11 cellular contexts compared by ENCODE assay signal in genomic region chr22:32775957-32776356, GRCh38. TPM values are rescaled to one million over a fixed set of nuclear protein-coding genes. Genes with fewer than 3 reads are reported as not detected.
A peak's percentile ranks its signal among the peaks of the same experiment; 100 is the strongest.
DNase-seq lines count a peak whose midpoint lies in the region; FAIRE-seq and TF ChIP-seq lines count a peak whose summit lies in the region.
"Had no signal": no experiment of that assay in that cellular context is flagged by ENCODE, and none has a peak within 500 bp of the region (broad histone marks: within the 10 kb centered on the region; RNA-seq: fewer than 3 reads in every experiment).

No MANE protein-coding gene starts in this region.

- peaks cover 0 to 2% of the 10 kb centered on the region in 2 experiments for H4K20me1 ChIP-seq in H1 (replicated peaks in 1 of 2; ENCODE audit: control insufficient read depth in 1 of 2, insufficient read depth in 2 of 2, low read length in 2 of 2)

- WGBS in H1 (ENCODE audit: extremely low coverage in 1 of 2, insufficient coverage in 1 of 2, insufficient read length in 1 of 2, insufficient replicate concordance in 2 of 2, low coverage in 1 of 2, low lambda C conversion rate in 2 of 2, missing lambda C conversion rate in 1 of 2), 2 experiments, result 78% methylated on average over 6 of the region's 6 CpGs; no CpG with 5 or more reads in 1 of the 2 experiments
- WGBS in suprapubic skin, result 86% methylated on average over 6 of the region's 6 CpGs

- H3K23ac ChIP-seq in H1 (ENCODE audit: insufficient read length), result no peak overlapping the region

- no peak overlapping the region for H3K4me2 ChIP-seq in H1 (ENCODE audit: insufficient read depth in 1 of 2, low read depth in 2 of 2, low read length in 2 of 2)

- H3K9me3 ChIP-seq in breast epithelium, result no peaks in the 10 kb centered on the region
- no peaks in the 10 kb centered on the region for H3K9me3 ChIP-seq in H1 (ENCODE audit: insufficient read depth in 2 of 2, low read depth in 1 of 2, low read length in 1 of 2)
- H3K9me3 ChIP-seq in suprapubic skin, result no peaks in the 10 kb centered on the region

- H3K4me3 ChIP-seq in breast epithelium (no peak overlapping the region), NB4 (ENCODE audit: low read depth, low read length) (no peak overlapping the region), H1 (ENCODE audit: extremely low read depth in 1 of 4, insufficient read depth in 2 of 4, low read depth in 3 of 4, low read length in 4 of 4) (no peak overlapping the region), retinal pigment epithelial cell (ENCODE audit: low read length) (no peak overlapping the region), suprapubic skin (no peak overlapping the region)
- H3K4me3 ChIP-seq: dorsolateral prefrontal cortex had no signal

- no peak overlapping the region for H3K56ac ChIP-seq in H1 (replicated peaks; ENCODE audit: insufficient read length, low read depth, low read length)

- H4K5ac ChIP-seq in H1 (ENCODE audit: insufficient read length, low read depth, low read length), result no peak overlapping the region

- no peak overlapping the region for H3K27ac ChIP-seq in breast epithelium
- H3K27ac ChIP-seq in H1 (ENCODE audit: low read depth, low read length), result no peak overlapping the region
- H3K27ac ChIP-seq in suprapubic skin, result no peak overlapping the region
- H3K27ac ChIP-seq: dorsolateral prefrontal cortex had no signal

- H3K27ac Mint-ChIP-seq in MCF 10A (ENCODE audit: low read depth, unreplicated experiment), result no peak overlapping the region
- no peak overlapping the region for H3K27ac Mint-ChIP-seq in activated naive CD4-positive, alpha-beta T cell treated with anti-CD3 and anti-CD28 coated beads, Interleukin-2, amount 10 ng/mL, durations not matched to agents 7 days and 5 days
- H3K27ac Mint-ChIP-seq: CD8-positive, alpha-beta T cell had no signal

- H3K36me3 Mint-ChIP-seq in MCF 10A (ENCODE audit: insufficient read depth, unreplicated experiment), result no peaks in the 10 kb centered on the region
- no peaks in the 10 kb centered on the region for H3K36me3 Mint-ChIP-seq in activated naive CD4-positive, alpha-beta T cell treated with anti-CD3 and anti-CD28 coated beads, Interleukin-2, amount 10 ng/mL, durations not matched to agents 7 days and 5 days
- H3K36me3 Mint-ChIP-seq: CD8-positive, alpha-beta T cell had no signal

- POLR2A ChIA-PET in MCF 10A (lab: Yijun Ruan, JAX) (no interaction called here), H1 (lab: Charles Lee; ENCODE audit: partially characterized antibody) (interaction anchor here (0.6 kb wide), 1 partner anchor 42 kb away, joined by 3 read pairs; no protein-coding TSS in a partner anchor)

- no peak overlapping the region for H3K14ac ChIP-seq in H1 (ENCODE audit: insufficient read length)

- no peak for FAIRE-seq in H1 (lab: Jason Lieb, UNC)

- H3K27me3 ChIP-seq in breast epithelium (no peaks in the 10 kb centered on the region), H1 (replicated peaks in 1 of 4; ENCODE audit: control insufficient read depth in 3 of 4, extremely low read depth in 1 of 4, insufficient read depth in 3 of 4, low read length in 3 of 4) (no peaks in the 10 kb centered on the region), suprapubic skin (no peaks in the 10 kb centered on the region)
- H3K27me3 ChIP-seq: dorsolateral prefrontal cortex had no signal

- no peak overlapping the region for H2AK5ac ChIP-seq in H1 (ENCODE audit: low read depth, low read length)

- CTCF ChIA-PET in MCF 10A (lab: Yijun Ruan, JAX), result interaction anchor here (0.6 to 2.6 kb wide), 2 partner anchors 11 to 21 kb away, joined by 4 to 15 read pairs; no protein-coding TSS in a partner anchor
- CTCF ChIA-PET in H1 (lab: Charles Lee; ENCODE audit: partially characterized antibody), result interaction anchor here (0.6 to 3.5 kb wide), 19 partner anchors 10 to 259 kb away, joined by 3 to 47 read pairs (median 4); no protein-coding TSS in a partner anchor
- CTCF ChIA-PET in activated naive CD4-positive, alpha-beta T cell treated with anti-CD3 and anti-CD28 coated beads, Interleukin-2, amount 10 ng/mL, durations not matched to agents 7 days and 5 days (lab: Charles Lee), result no interaction called here

- no peak overlapping the region for H2AFZ ChIP-seq in H1 (ENCODE audit: low read length)

- no peak overlapping the region for H2BK12ac ChIP-seq in H1 (ENCODE audit: low read depth, low read length)

- H3K9ac ChIP-seq in H1 (replicated peaks in 1 of 4; ENCODE audit: extremely low read depth in 1 of 4, low read depth in 3 of 4, low read length in 3 of 4), result no peak overlapping the region

- no peak overlapping the region for H3K4ac ChIP-seq in H1 (replicated peaks; ENCODE audit: insufficient read length, low read depth, low read length)

- no peaks in the 10 kb centered on the region for H3K79me1 ChIP-seq in H1 (ENCODE audit: low read depth, low read length)

- H3K18ac ChIP-seq in H1 (ENCODE audit: extremely low read depth, low read length), result no peak overlapping the region

- no peaks in the 10 kb centered on the region for H3K36me3 ChIP-seq in breast epithelium
- no peaks in the 10 kb centered on the region for H3K36me3 ChIP-seq in H1 (ENCODE audit: control insufficient read depth in 2 of 4, insufficient read depth in 4 of 4, low read length in 3 of 4)
- H3K36me3 ChIP-seq in suprapubic skin, result no peaks in the 10 kb centered on the region

- TF ChIP-seq RAD21 in H1 (IDR thresholded peaks at IDR 0.05 in 1 of 2, conservative IDR thresholded peaks at IDR 0.05 in 1 of 2; ENCODE audit: low read depth in 2 of 2, low read length in 2 of 2), result peak; percentile 34 to 50

- no peak overlapping the region for H4K8ac ChIP-seq in H1 (ENCODE audit: extremely low read depth, insufficient read depth, low read length)

- no peaks in the 10 kb centered on the region for H3K79me2 ChIP-seq in H1 (ENCODE audit: control insufficient read depth in 1 of 2, insufficient read depth in 2 of 2, low read length in 2 of 2)

- H3K23me2 ChIP-seq in H1 (ENCODE audit: low read depth, low read length), result no peaks in the 10 kb centered on the region

- no peak overlapping the region for H4K91ac ChIP-seq in H1 (replicated peaks; ENCODE audit: insufficient read length, low read length)

- H2BK20ac ChIP-seq in H1 (ENCODE audit: low read length), result no peak overlapping the region

- no peak overlapping the region for H3K4me3 Mint-ChIP-seq in MCF 10A (ENCODE audit: unreplicated experiment)
- H3K4me3 Mint-ChIP-seq in activated naive CD4-positive, alpha-beta T cell treated with anti-CD3 and anti-CD28 coated beads, Interleukin-2, amount 10 ng/mL, durations not matched to agents 7 days and 5 days, result no peak overlapping the region
- H3K4me3 Mint-ChIP-seq: CD8-positive, alpha-beta T cell had no signal

- H2BK15ac ChIP-seq in H1 (ENCODE audit: low read length), result no peak overlapping the region

- TF ChIP-seq CTCF in MCF 10A (IDR thresholded peaks at IDR 0.05; ENCODE audit: unreplicated experiment) (peak; percentile 23), breast epithelium (IDR thresholded peaks at IDR 0.05) (no peak), NB4 (IDR thresholded peaks at IDR 0.05; ENCODE audit: low read depth, low read length) (peak; percentile 61), H1 (IDR thresholded peaks at IDR 0.05; ENCODE audit: control extremely low read depth in 1 of 3, insufficient read depth in 1 of 3, low read depth in 1 of 3, low read length in 3 of 3) (peak; percentile 51 to 72 (median 59)), retinal pigment epithelial cell (conservative IDR thresholded peaks at IDR 0.05; ENCODE audit: low read depth, low read length) (peak; percentile 49), suprapubic skin (IDR thresholded peaks at IDR 0.05) (no peak)

- H2BK120ac ChIP-seq in H1 (replicated peaks; ENCODE audit: low read depth, low read length), result no peak overlapping the region

- no peaks in the 10 kb centered on the region for H3K27me3 Mint-ChIP-seq in MCF 10A (ENCODE audit: insufficient read depth, unreplicated experiment)
- H3K27me3 Mint-ChIP-seq in activated naive CD4-positive, alpha-beta T cell treated with anti-CD3 and anti-CD28 coated beads, Interleukin-2, amount 10 ng/mL, durations not matched to agents 7 days and 5 days, result peaks cover 21% of the 10 kb centered on the region

- TF ChIP-seq EP300 in H1 (IDR thresholded peaks at IDR 0.05; ENCODE audit: borderline replicate concordance in 1 of 2, low read depth in 2 of 2, low read length in 2 of 2) (no peak), suprapubic skin (IDR thresholded peaks at IDR 0.05) (no peak)

- TF ChIP-seq POLR2A in breast epithelium (IDR thresholded peaks at IDR 0.05) (no peak), NB4 (IDR thresholded peaks at IDR 0.05; ENCODE audit: extremely low read depth, insufficient read length) (no peak), H1 (IDR thresholded peaks at IDR 0.05; ENCODE audit: control extremely low read depth in 1 of 2, low read depth in 2 of 2, low read length in 2 of 2) (no peak), suprapubic skin (IDR thresholded peaks at IDR 0.05) (no peak)

- DNase-seq in MCF 10A (ENCODE audit: unreplicated experiment), result peak; percentile 29
- no peak for DNase-seq in breast epithelium (ENCODE audit: low spot score in 2 of 2)
- DNase-seq in NB4 (ENCODE audit: low read depth), result peak; percentile 34
- no peak for DNase-seq in H1 (ENCODE audit: low read depth in 1 of 2, low spot score in 2 of 2)
- DNase-seq in retinal pigment epithelial cell (ENCODE audit: low read depth), result no peak
- DNase-seq in activated T-cell treated with anti-CD3 and anti-CD28 coated beads for 4 hours, result no peak
- DNase-seq in activated naive CD4-positive, alpha-beta T cell treated with anti-CD3 and anti-CD28 coated beads, Interleukin-2, amount 10 ng/mL, durations not matched to agents 7 days and 5 days, result no peak
- no peak for DNase-seq in suprapubic skin (ENCODE audit: low spot score in 2 of 2)
- DNase-seq: CD8-positive, alpha-beta T cell; dorsolateral prefrontal cortex; islet precursor cell had no signal

- no peak overlapping the region for H2BK5ac ChIP-seq in H1 (ENCODE audit: low read depth, low read length)

- no peaks in the 10 kb centered on the region for H3K9me3 Mint-ChIP-seq in MCF 10A (ENCODE audit: unreplicated experiment)
- no peaks in the 10 kb centered on the region for H3K9me3 Mint-ChIP-seq in activated naive CD4-positive, alpha-beta T cell treated with anti-CD3 and anti-CD28 coated beads, Interleukin-2, amount 10 ng/mL, durations not matched to agents 7 days and 5 days
- H3K9me3 Mint-ChIP-seq: CD8-positive, alpha-beta T cell had no signal

- intact Hi-C loops in MCF 10A (cut with micrococcal nuclease) (no loop called here), breast epithelium (cut with DNase I; ENCODE audit: low total_unique reads) (no loop called here)

- H3K4me1 Mint-ChIP-seq in MCF 10A (ENCODE audit: insufficient read depth, unreplicated experiment), result peaks cover 11% of the 10 kb centered on the region
- H3K4me1 Mint-ChIP-seq in activated naive CD4-positive, alpha-beta T cell treated with anti-CD3 and anti-CD28 coated beads, Interleukin-2, amount 10 ng/mL, durations not matched to agents 7 days and 5 days, result no peaks in the 10 kb centered on the region

- H3K4me1 ChIP-seq in breast epithelium, result no peaks in the 10 kb centered on the region
- peaks cover 0 to 4% (median 3%) of the 10 kb centered on the region in 4 experiments; a peak in 3 of 7 replicates for H3K4me1 ChIP-seq in H1 (replicated peaks in 1 of 4; ENCODE audit: control insufficient read depth in 3 of 4, insufficient read depth in 4 of 4, low read length in 3 of 4)
- H3K4me1 ChIP-seq in suprapubic skin, result peaks cover 4% of the 10 kb centered on the region

- BruUV-seq in MCF 10A (replicated peaks; lab: Mats Ljungman, UMichigan), result no TSS peak

RNA-seq across cellular contexts. Expression of gene TIMP3, which starts 25.5 kb away (rescaled TPM):
- total RNA-seq in MCF 10A (2022), result 44.9 and 50.6 TPM in 2 replicates
- 1,000 to 10,000 TPM in 1 of 3 donors, 100 to 1,000 TPM in 2; 269 to 1,246 (median 290) TPM for total RNA-seq in breast epithelium
- 4.7 and 4.8 TPM in 2 replicates for total RNA-seq in H1 (2021; fragmentation: NEBNext Ultra II Directional; extraction: Animal tissue kit (Norgen Biotek cat#: 25700))
- polyA plus RNA-seq in H1 (2011; rRNA removed), result 1.1 and 1.3 TPM in 2 replicates
- polyA plus RNA-seq in H1 (2011; cell fraction: cytosol; rRNA removed), result 1.1 TPM
- 0.94 TPM for polyA plus RNA-seq in H1 (2011; cell fraction: nucleus; rRNA removed)
- 1.5 to 1.9 TPM (median 1.6 TPM) in 4 replicates for polyA plus RNA-seq in H1 (2012, experiment 1 of 2)
- 1.4 TPM for polyA plus RNA-seq in H1 (2012, experiment 2 of 2)
- polyA plus RNA-seq in H1 (2013, experiment 1 of 2), result 4.1 TPM
- polyA plus RNA-seq in H1 (2013, experiment 2 of 2), result 5.0 TPM
- polyA minus RNA-seq in H1 (2011; rRNA and poly(A)+ RNA removed), result 2.1 and 2.2 TPM in 2 replicates
- polyA minus RNA-seq in H1 (2011; cell fraction: cytosol; rRNA and poly(A)+ RNA removed), result 1.3 TPM
- 1.4 TPM for polyA minus RNA-seq in H1 (2011; cell fraction: nucleus; rRNA and poly(A)+ RNA removed)
- 100 to 1,000 TPM; 148 to 295 (median 170) TPM for total RNA-seq in suprapubic skin
- total RNA-seq: CD8-positive, alpha-beta T cell had no signal

Comparison
In these comparisons a context has a peak if more than half of its experiments do, and no peak if none do; other contexts are left out.
1. DNase-seq: peak in MCF 10A (single experiment) and NB4 (single experiment); none in breast epithelium (0 of 2), H1 (0 of 2), retinal pigment epithelial cell (single experiment), activated T-cell treated with anti-CD3 and anti-CD28 coated beads for 4 hours (single experiment), activated naive CD4-positive, alpha-beta T cell treated with anti-CD3 and anti-CD28 coated beads, Interleukin-2, amount 10 ng/mL, durations not matched to agents 7 days and 5 days (single experiment) and suprapubic skin (0 of 2).
2. CTCF ChIP-seq: peak in MCF 10A (single experiment), NB4 (single experiment), H1 (3 of 3) and retinal pigment epithelial cell (single experiment); none in breast epithelium (0 of 3) and suprapubic skin (0 of 2).